28 cellular contexts compared by ENCODE assay signal in the genomic region with DNA sequence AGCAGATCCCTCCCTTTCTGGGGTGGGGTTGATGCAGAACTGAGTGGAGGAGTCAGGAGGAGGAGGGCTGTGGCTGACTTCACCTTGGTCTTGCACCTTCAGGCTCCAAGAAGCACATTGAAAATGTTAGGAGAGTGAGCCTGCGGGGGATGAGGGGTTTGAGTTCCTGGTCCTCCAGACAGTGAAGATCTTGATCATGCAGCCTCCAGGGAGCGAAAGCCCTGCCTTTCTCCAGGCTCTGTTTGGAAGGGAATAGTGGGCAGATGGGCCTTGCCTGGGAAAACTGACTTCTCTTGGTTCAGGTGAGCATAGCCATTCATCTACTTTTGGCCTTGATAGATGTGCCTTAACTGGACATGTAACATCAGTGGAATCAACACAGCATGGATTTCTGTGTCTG.
"Had no signal": no experiment of that assay in that cellular context is flagged by ENCODE, and none has a peak within 500 bp of the region (broad histone marks: within the 10 kb centered on the region; RNA-seq: fewer than 3 reads in every experiment).

No MANE protein-coding gene starts in this region.

- H3K27ac Mint-ChIP-seq: immature natural killer cell; memory B cell; mesothelial cell of epicardium; naive B cell; natural killer cell treated with Interleukin-12 subunit alpha and Interleukin-12 subunit beta and Interleukin-15 and Interleukin-18, amount 100 ng/mL, for 72 hours; stimulated activated memory B cell treated with anti-CD40 and anti-IgM and Interleukin-4, amounts not matched to agents 10 μg/mL and 1 μg/mL and 100 μg/mL, for 72 hours had no signal

- DNase-seq: colonic mucosa; dermis blood vessel endothelial cell; effector memory CD4-positive, alpha-beta T cell; esophagus squamous epithelium; hypothalamus; immature natural killer cell; islet precursor cell; kidney glomerular epithelial cell; left colon; left ventricle myocardium inferior; lower lobe of right lung; mucosa of descending colon; naive B cell; stimulated activated CD4-positive, alpha-beta T cell treated with anti-CD3 and anti-CD28 coated beads, Interleukin-4, amount 100 ng/mL, for 4 hours; stimulated activated naive CD8-positive, alpha-beta T cell treated with anti-CD3 and anti-CD28 coated beads, Interleukin-15, Interleukin-2, amounts not matched to agents 100 U/mL and 50 U/mL, for 24 hours; substantia nigra; upper lobe of right lung had no signal

- H3K36me3 Mint-ChIP-seq: immature natural killer cell; memory B cell; mesothelial cell of epicardium; naive B cell; natural killer cell treated with Interleukin-12 subunit alpha and Interleukin-12 subunit beta and Interleukin-15 and Interleukin-18, amount 100 ng/mL, for 72 hours; stimulated activated memory B cell treated with anti-CD40 and anti-IgM and Interleukin-4, amounts not matched to agents 10 μg/mL and 1 μg/mL and 100 μg/mL, for 72 hours had no signal

- H3K9me3 Mint-ChIP-seq: immature natural killer cell; memory B cell; mesothelial cell of epicardium; natural killer cell treated with Interleukin-12 subunit alpha and Interleukin-12 subunit beta and Interleukin-15 and Interleukin-18, amount 100 ng/mL, for 72 hours; neural crest cell; stimulated activated memory B cell treated with anti-CD40 and anti-IgM and Interleukin-4, amounts not matched to agents 10 μg/mL and 1 μg/mL and 100 μg/mL, for 72 hours had no signal

- H3K4me3 ChIP-seq: colonic mucosa, esophagus squamous epithelium, left ventricle myocardium inferior, lower lobe of right lung, mucosa of descending colon, prostate gland, right atrium auricular region, thoracic aorta, tibial nerve, upper lobe of right lung, vagina had no signal

- ATAC-seq: left colon; lower lobe of right lung; mucosa of descending colon; natural killer cell treated with Interleukin-12 subunit alpha and Interleukin-12 subunit beta and Interleukin-15 and Interleukin-18, amount 100 ng/mL, for 72 hours; sciatic nerve; stimulated activated memory B cell treated with anti-CD40 and anti-IgM and Interleukin-4, amounts not matched to agents 10 μg/mL and 1 μg/mL and 100 μg/mL, for 72 hours; stimulated activated naive CD8-positive, alpha-beta T cell treated with anti-CD3 and anti-CD28 coated beads, Interleukin-15, Interleukin-2, amounts not matched to agents 100 U/mL and 50 U/mL, for 24 hours; upper lobe of right lung had no signal

- H3K4me1 Mint-ChIP-seq: immature natural killer cell; memory B cell; mesothelial cell of epicardium; naive B cell; neural crest cell; stimulated activated memory B cell treated with anti-CD40 and anti-IgM and Interleukin-4, amounts not matched to agents 10 μg/mL and 1 μg/mL and 100 μg/mL, for 72 hours had no signal

- H3K4me3 Mint-ChIP-seq: immature natural killer cell; memory B cell; mesothelial cell of epicardium; naive B cell; natural killer cell treated with Interleukin-12 subunit alpha and Interleukin-12 subunit beta and Interleukin-15 and Interleukin-18, amount 100 ng/mL, for 72 hours; neural crest cell; stimulated activated memory B cell treated with anti-CD40 and anti-IgM and Interleukin-4, amounts not matched to agents 10 μg/mL and 1 μg/mL and 100 μg/mL, for 72 hours had no signal
